ENCODE assay signal across 12 cellular contexts in the genomic region with DNA sequence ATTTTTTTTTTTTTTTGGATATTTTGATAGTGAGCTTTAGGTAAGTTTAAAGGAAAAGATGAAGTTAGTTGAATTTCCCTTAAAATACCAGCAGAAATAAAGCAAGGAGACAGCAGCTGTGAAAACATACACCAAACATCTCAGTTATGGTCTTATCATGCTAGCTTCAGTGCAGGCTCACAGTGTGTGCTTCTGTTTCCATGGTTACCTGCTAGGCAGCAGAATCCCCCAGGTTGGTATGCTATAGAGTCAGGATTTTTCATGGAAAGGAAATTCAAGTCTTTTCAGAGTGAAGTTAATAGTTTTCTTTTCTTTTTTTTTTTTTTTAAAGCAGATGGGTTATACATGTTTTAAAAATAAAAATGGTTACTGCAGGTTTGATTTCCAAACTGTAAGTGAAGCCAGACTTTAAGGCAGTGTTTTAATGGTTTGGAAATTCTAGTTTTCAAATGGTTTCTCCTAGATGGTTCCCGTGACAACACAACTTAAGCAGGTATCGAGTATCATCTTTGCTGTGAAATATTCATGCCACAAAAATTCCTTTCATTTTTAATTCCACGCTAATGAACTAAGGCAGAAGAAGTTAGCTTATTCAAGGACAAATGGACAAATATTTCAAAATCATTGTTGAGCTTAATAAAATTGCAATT.
DNase-seq lines count a peak whose midpoint lies in the region; TF ChIP-seq lines count a peak whose summit lies in the region.
"Had no signal": no experiment of that assay in that cellular context is flagged by ENCODE, and none has a peak within 500 bp of the region (broad histone marks: within the 10 kb centered on the region; RNA-seq: fewer than 3 reads in every experiment).

No MANE protein-coding gene starts in this region.

- H3K56ac ChIP-seq in mesendoderm (ENCODE audit: low read length): no peak overlapping the region

- H3K4me2 ChIP-seq in mesendoderm (ENCODE audit: low read length): no peak overlapping the region

- H3K27me3 ChIP-seq in AG04450 (ENCODE audit: control insufficient read depth, insufficient read depth, low read length): no peaks in the 10 kb centered on the region
- no peaks in the 10 kb centered on the region for H3K27me3 ChIP-seq in brain microvascular endothelial cell (replicated peaks)
- no peaks in the 10 kb centered on the region for H3K27me3 ChIP-seq in mesendoderm (ENCODE audit: insufficient read depth, low read length, poor library complexity)
- no peaks in the 10 kb centered on the region for H3K27me3 ChIP-seq in WERI-Rb-1 (ENCODE audit: insufficient read depth, low read depth, severe bottlenecking)
- H3K27me3 ChIP-seq: pancreas had no signal

- H3K4ac ChIP-seq in mesendoderm (ENCODE audit: low read depth, low read length): no peak overlapping the region

- POLR2A ChIA-PET in AG04450 (lab: Yijun Ruan, JAX): no interaction called here

- CTCF ChIA-PET in AG04450 (lab: Charles Lee): interaction anchor here (0.6 to 1.9 kb wide), 5 partner anchors 10 to 451 kb away, joined by 3 to 6 read pairs (median 4); no protein-coding TSS in a partner anchor

- no peak overlapping the region for H2AK5ac ChIP-seq in mesendoderm (ENCODE audit: low read length)

- no peak overlapping the region for H3K23ac ChIP-seq in mesendoderm (ENCODE audit: low read length)

- no peak overlapping the region for H2BK15ac ChIP-seq in mesendoderm (replicated peaks; ENCODE audit: low read depth)

- H3K18ac ChIP-seq in mesendoderm (ENCODE audit: low read length): no peak overlapping the region

- H3K9me3 ChIP-seq in AG04450 (ENCODE audit: control insufficient read depth, insufficient read depth, low read length) (no peaks in the 10 kb centered on the region), WERI-Rb-1 (ENCODE audit: severe bottlenecking) (no peaks in the 10 kb centered on the region)
- H3K9me3 ChIP-seq: left ventricle myocardium inferior, pancreas had no signal

- H3K36me3 ChIP-seq in brain microvascular endothelial cell (replicated peaks) (no peaks in the 10 kb centered on the region), mesendoderm (ENCODE audit: control insufficient read depth, insufficient read depth, low read length) (no peaks in the 10 kb centered on the region), WERI-Rb-1 (no peaks in the 10 kb centered on the region)
- H3K36me3 ChIP-seq: left ventricle myocardium inferior, pancreas had no signal

- H3K9ac ChIP-seq in mesendoderm (ENCODE audit: low read length): no peak overlapping the region

- no CpG with 5 or more reads among the region's 3 CpGs for WGBS in mesendoderm (ENCODE audit: extremely low coverage, insufficient coverage, low lambda C conversion rate)

- no peak overlapping the region for H2BK5ac ChIP-seq in mesendoderm (ENCODE audit: low read length)

- H3K4me3 ChIP-seq in AG04450 (ENCODE audit: low read depth, low read length): no peak overlapping the region
- H3K4me3 ChIP-seq in brain microvascular endothelial cell (ENCODE audit: low read depth, low read length): no peak overlapping the region
- no peak overlapping the region for H3K4me3 ChIP-seq in mesendoderm (ENCODE audit: low read length)
- H3K4me3 ChIP-seq in WERI-Rb-1 (ENCODE audit: low read depth, low read length): no peak overlapping the region
- H3K4me3 ChIP-seq: left ventricle myocardium inferior, pancreas had no signal

- no peaks in the 10 kb centered on the region for H3K79me1 ChIP-seq in mesendoderm (ENCODE audit: low read length)

- DNase-seq in AG04450 (ENCODE audit: low read depth, low spot score) (peak; percentile 11), LHCN-M2 (ENCODE audit: low read depth) (peak; percentile 93), brain microvascular endothelial cell (peak; percentile 94), mesendoderm (peak; percentile 88), NCI-H345 treated with DMSO at 0.1 percent for 48 hours (lab: John Stamatoyannopoulos, UW; ENCODE audit: unreplicated experiment) (no peak), WERI-Rb-1 (no peak), NCI-H2029 (lab: John Stamatoyannopoulos, UW) (no peak)
- no peak for DNase-seq in activated CD4-positive, alpha-beta T cell treated with anti-CD3 and anti-CD28 coated beads for 48 hours
- DNase-seq: activated naive CD4-positive, alpha-beta T cell treated with anti-CD3 and anti-CD28 coated beads, Interleukin-2, amount 10 ng/mL, durations not matched to agents 7 days and 5 days; Kasumi-1; left ventricle myocardium inferior; pancreas had no signal

- H2BK120ac ChIP-seq in mesendoderm (ENCODE audit: low read depth, low read length): no peak overlapping the region

- H3K27ac ChIP-seq in AG04450 (ENCODE audit: low read depth, low read length) (no peak overlapping the region), brain microvascular endothelial cell (peak overlapping the region; percentile 59), mesendoderm (ENCODE audit: low read depth, low read length) (no peak overlapping the region), WERI-Rb-1 (no peak overlapping the region)
- H3K27ac ChIP-seq: left ventricle myocardium inferior, pancreas had no signal

- no peak overlapping the region for H4K8ac ChIP-seq in mesendoderm (ENCODE audit: low read depth, low read length)

- in situ Hi-C loops in brain microvascular endothelial cell (cut with HindIII; ENCODE audit: low pct_ligation_motif_present, low sequenced_read_pairs): no loop called here

- TF ChIP-seq CTCF in AG04450 (IDR thresholded peaks at IDR 0.05; ENCODE audit: low read depth, low read length) (no peak), brain microvascular endothelial cell (IDR thresholded peaks at IDR 0.05; ENCODE audit: low read depth, low read length, missing control alignments) (no peak), WERI-Rb-1 (IDR thresholded peaks at IDR 0.05; ENCODE audit: low read depth, low read length) (no peak)

- no peaks in the 10 kb centered on the region for H3K79me2 ChIP-seq in mesendoderm (ENCODE audit: control insufficient read depth, insufficient read depth, low read length)

- H4K5ac ChIP-seq in mesendoderm (ENCODE audit: low read length): no peak overlapping the region

- no peaks in the 10 kb centered on the region for H3K4me1 ChIP-seq in mesendoderm (ENCODE audit: control insufficient read depth, low read depth, low read length)

Comparison
In these comparisons a context has a peak if more than half of its experiments do, and no peak if none do; other contexts are left out.
1. DNase-seq: peak in AG04450 (single experiment), LHCN-M2 (single experiment), brain microvascular endothelial cell (single experiment) and mesendoderm (single experiment); none in NCI-H345 treated with DMSO at 0.1 percent for 48 hours (single experiment), WERI-Rb-1 (single experiment), NCI-H2029 (single experiment) and activated CD4-positive, alpha-beta T cell treated with anti-CD3 and anti-CD28 coated beads for 48 hours (single experiment).